In the genomic region with DNA sequence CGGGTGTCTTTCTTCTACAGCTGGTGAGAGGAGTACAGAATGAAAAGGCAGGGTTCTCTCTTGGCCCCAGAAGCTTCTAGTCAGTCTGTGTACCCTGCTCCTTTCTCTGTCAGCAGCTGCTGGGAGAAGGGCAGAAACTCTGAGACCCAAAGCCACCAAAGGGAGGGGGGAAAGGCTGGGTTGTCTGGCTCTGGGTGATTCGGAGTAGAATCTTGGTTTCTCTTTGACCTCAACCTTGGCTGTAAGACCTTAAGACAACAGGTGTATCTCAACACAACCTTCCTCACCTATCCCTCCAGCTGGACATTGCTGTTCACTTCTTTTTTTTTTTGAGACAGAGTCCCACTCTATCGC, we compare ENCODE assay signal across 10 cellular contexts. TPM values are rescaled to one million over a fixed set of nuclear protein-coding genes. Genes with fewer than 3 reads are reported as not detected.
DNase-seq lines count a peak whose midpoint lies in the region; ATAC-seq, FAIRE-seq and TF ChIP-seq lines count a peak whose summit lies in the region.
"Had no signal": no experiment of that assay in that cellular context is flagged by ENCODE, and none has a peak within 500 bp of the region (broad histone marks: within the 10 kb centered on the region; RNA-seq: fewer than 3 reads in every experiment).

No MANE protein-coding gene starts in this region.

- no peaks in the 10 kb centered on the region for H4K20me1 ChIP-seq in BLaER1

- intact Hi-C loops in pancreas (cut with DNase I) (no loop called here), left colon (cut with DNase I, micrococcal nuclease) (no loop called here), posterior cingulate gyrus (cut with DNase I) (no loop called here)

- H3K4me1 ChIP-seq in BLaER1 (peaks cover 89% of the 10 kb centered on the region), duodenal mucosa (ENCODE audit: control insufficient read depth in 1 of 2, insufficient read depth in 2 of 2, low read length in 2 of 2) (peaks cover 73 to 78% of the 10 kb centered on the region in 2 donors), pancreas (peaks cover 33 to 43% (median 38%) of the 10 kb centered on the region in 3 donors)

- H3K9me3 ChIP-seq in BLaER1: no peaks in the 10 kb centered on the region
- H3K9me3 ChIP-seq in KOPT-K1 (ENCODE audit: insufficient read depth, low read length, poor library complexity, severe bottlenecking): no peaks in the 10 kb centered on the region
- no peaks in the 10 kb centered on the region for H3K9me3 ChIP-seq in duodenal mucosa (ENCODE audit: control insufficient read depth in 1 of 2, low read length in 2 of 2)
- H3K9me3 ChIP-seq in pancreas: no peaks in the 10 kb centered on the region

- TF ChIP-seq CTCF in pancreas (IDR thresholded peaks at IDR 0.05): no peak

- no peaks in the 10 kb centered on the region for H3K36me3 ChIP-seq in BLaER1
- H3K36me3 ChIP-seq in KOPT-K1 (ENCODE audit: insufficient read depth, low read length): no peaks in the 10 kb centered on the region
- H3K36me3 ChIP-seq in duodenal mucosa (ENCODE audit: control insufficient read depth in 1 of 2, insufficient read depth in 2 of 2, low read length in 2 of 2): no peaks in the 10 kb centered on the region
- H3K36me3 ChIP-seq in pancreas: no peaks in the 10 kb centered on the region

- H3K9ac ChIP-seq in BLaER1 (peak overlapping the region; percentile 67), duodenal mucosa (ENCODE audit: low read depth in 1 of 2, low read length in 2 of 2) (peak overlapping the region; percentile 25 to 57)

- H3K4me3 ChIP-seq in BLaER1 (no peak overlapping the region), duodenal mucosa (ENCODE audit: low read depth in 1 of 2, low read length in 2 of 2) (peak overlapping the region in 1 of 2 donors; percentile 41), pancreas (no peak overlapping the region)

- no peak for FAIRE-seq in pancreas (lab: Jason Lieb, UNC)

- DNase-seq in pancreas: peak in 1 of 6 donors; percentile 7
- no peak for DNase-seq in left colon
- no peak for DNase-seq in posterior cingulate gyrus
- no peak for DNase-seq in NCI-H146 (lab: John Stamatoyannopoulos, UW)
- DNase-seq: head of caudate nucleus, naive B cell had no signal

- ATAC-seq in pancreas: no peak
- no peak for ATAC-seq in left colon
- ATAC-seq in GM21447 (IDR thresholded peaks at IDR 0.05; ENCODE audit: unreplicated experiment): no peak

- peak overlapping the region; percentile 74 for H3K4me2 ChIP-seq in BLaER1

- 38 to 39% methylated on average over 3 of the region's 3 CpGs for WGBS in pancreas, 2 donors

- peak overlapping the region; percentile 72 for H3K27ac ChIP-seq in BLaER1
- H3K27ac ChIP-seq in KOPT-K1 (ENCODE audit: low read depth, low read length, poor library complexity, severe bottlenecking): peak overlapping the region; percentile 82
- peak overlapping the region; percentile 56 for H3K27ac ChIP-seq in duodenal mucosa (ENCODE audit: low read depth, low read length)
- peak overlapping the region in 3 of 4 donors; percentile 63 to 68 (median 67) for H3K27ac ChIP-seq in pancreas

- H3K27me3 ChIP-seq in BLaER1 (no peaks in the 10 kb centered on the region), duodenal mucosa (ENCODE audit: control insufficient read depth in 1 of 2, insufficient read depth in 2 of 2, low read length in 2 of 2) (no peaks in the 10 kb centered on the region), pancreas (no peaks in the 10 kb centered on the region)

RNA-seq across cellular contexts. Expression of a gene that starts 3.3 kb away (rescaled TPM):
- total RNA-seq in pancreas (10 to 100 TPM in 4 of 6 donors, 1 to 10 TPM in 2; 4.8 to 16.6 (median 11.2) TPM), left colon (10 to 100 TPM; 16.9 to 19.8 TPM)
- polyA plus RNA-seq in pancreas: 10 to 100 TPM; 11.0 to 17.5 TPM

RNA-seq across cellular contexts. Expression of a gene that starts 18.1 kb away (rescaled TPM):
- total RNA-seq in pancreas: 10 to 100 TPM; 21.0 to 44.6 (median 29.2) TPM
- 100 to 1,000 TPM in 1 of 2 donors, 10 to 100 TPM in 1; 71.0 to 105 TPM for polyA plus RNA-seq in pancreas
- total RNA-seq in left colon: 10 to 100 TPM; 77.4 to 82.0 TPM

RNA-seq across cellular contexts. Expression of a gene that starts 36.6 kb away (rescaled TPM):
- 10 to 100 TPM; 31.3 to 46.2 (median 40.8) TPM for total RNA-seq in pancreas
- polyA plus RNA-seq in pancreas: 10 to 100 TPM; 35.2 to 42.3 TPM
- 10 to 100 TPM; 56.2 to 58.9 TPM for total RNA-seq in left colon

RNA-seq across cellular contexts. Expression of a gene that starts 41.0 kb away (rescaled TPM):
- 10 to 100 TPM; 13.8 to 28.1 (median 20.6) TPM for total RNA-seq in pancreas
- polyA plus RNA-seq in pancreas: 10 to 100 TPM; 22.4 to 35.7 TPM
- 10 to 100 TPM; 48.4 to 56.3 TPM for total RNA-seq in left colon

RNA-seq across cellular contexts. Expression of a gene that starts 49.5 kb away (rescaled TPM):
- total RNA-seq in pancreas: 10 to 100 TPM; 22.1 to 43.7 (median 29.1) TPM
- polyA plus RNA-seq in pancreas: 10 to 100 TPM; 58.5 to 60.1 TPM
- total RNA-seq in left colon: 100 to 1,000 TPM in 1 of 2 donors, 10 to 100 TPM in 1; 63.4 to 108 TPM
